ENCODE assay signal across 31 cellular contexts in genomic region chr2:165835363-165835762, GRCh38. TPM values are rescaled to one million over a fixed set of nuclear protein-coding genes. Genes with fewer than 3 reads are reported as not detected.
"Had no signal": no experiment of that assay in that cellular context is flagged by ENCODE, and none has a peak within 500 bp of the region (broad histone marks: within the 10 kb centered on the region; RNA-seq: fewer than 3 reads in every experiment).

No MANE protein-coding gene starts in this region.

- H3K36me3 ChIP-seq: MG63, SJCRH30 had no signal

- H3K27me3 Mint-ChIP-seq: T-cell had no signal

- H2AFZ ChIP-seq: PC-9 had no signal

- DNase-seq: Kasumi-1, KG1, MG63, NCI-H1048, NCI-H1092 treated with DMSO at 0.1 percent for 48 hours, NCI-H1436, NCI-H146, NCI-H1694, NCI-H187, NCI-H1930, NCI-H2029 treated with DMSO at 0.1 percent for 48 hours, NCI-H2081 treated with DMSO at 0.1 percent for 48 hours, NCI-H2107, NCI-H2171 treated with DMSO at 0.1 percent for 48 hours, NCI-H2227 treated with DMSO at 0.1 percent for 48 hours, NCI-H345, NCI-H446, NCI-H510A treated with DMSO at 0.1 percent for 48 hours, NCI-H526 treated with DMSO at 0.1 percent for 48 hours, NCI-H774, PC-9, SHP77, SIG-M5, SJCRH30, T-cell had no signal

- H3K27ac ChIP-seq: PC-9, RWPE1, SJCRH30, SK-N-MC had no signal

- ATAC-seq: K562, Panc1, Right ventricle myocardium inferior, T-cell had no signal

- H3K4me3 ChIP-seq: K562, MG63, PC-9, SJCRH30, SK-N-MC had no signal

- H3K9me3 Mint-ChIP-seq: T-cell had no signal

- H3K4me2 ChIP-seq: PC-9 had no signal

- H3K27ac Mint-ChIP-seq: T-cell had no signal

- H3K4me3 Mint-ChIP-seq: T-cell had no signal

- H3K4me1 Mint-ChIP-seq: T-cell had no signal

- H3K4me1 ChIP-seq: SJCRH30 had no signal

- H3K27me3 ChIP-seq: MG63, SJCRH30 had no signal

RNA-seq across cellular contexts. Expression of gene GALNT3, which starts 41.3 kb away (rescaled TPM):
- total RNA-seq: Right ventricle myocardium inferior, RPMI7951, SJCRH30 had no signal
